ENCODE assay signal across 1 cellular context in the genomic region with DNA sequence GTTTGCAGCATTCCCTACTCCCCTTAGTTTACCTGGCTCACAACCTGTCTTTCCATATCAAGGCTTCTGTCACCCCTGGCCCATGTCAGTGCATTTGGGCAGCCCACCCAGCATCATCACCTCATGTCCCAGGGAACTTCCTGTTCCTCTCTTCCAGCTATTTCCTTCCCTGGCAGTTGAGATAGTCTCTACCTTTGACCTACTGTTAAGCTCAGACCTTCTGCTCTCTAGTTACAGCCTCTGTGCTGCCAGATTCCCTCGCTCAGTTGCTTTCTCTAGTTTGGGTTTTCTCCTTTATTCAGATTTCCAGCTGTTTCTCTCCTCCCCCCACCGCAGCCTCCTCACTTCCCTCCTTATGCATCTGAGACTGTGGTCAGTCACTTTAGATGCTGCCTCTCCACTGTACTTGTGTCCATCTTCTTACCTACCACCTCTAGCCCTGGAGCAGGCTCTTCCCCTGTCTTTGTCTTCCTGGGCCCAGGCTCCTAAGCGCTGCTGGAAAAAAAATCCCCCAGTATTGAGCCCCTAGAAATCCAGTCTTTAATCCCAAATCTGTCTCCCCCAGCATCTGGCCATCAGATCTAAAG.
TF ChIP-seq lines count a peak whose summit lies in the region.

No MANE protein-coding gene starts in this region.

TF ChIP-seq in endothelial cell of umbilical vein, 7 proteins besides CTCF, POLR2A, EP300 and RAD21:
- no peak for TF ChIP-seq JUN (IDR thresholded peaks at IDR 0.05; ENCODE audit: borderline replicate concordance, insufficient read depth, insufficient read length, low read depth)
